In genomic region chr14:70658899-70659298, GRCh38 we compare ENCODE assay signal across 15 cellular contexts. TPM values are rescaled to one million over a fixed set of nuclear protein-coding genes. Genes with fewer than 3 reads are reported as not detected.
DNase-seq lines count a peak whose midpoint lies in the region; ATAC-seq and TF ChIP-seq lines count a peak whose summit lies in the region.
"Had no signal": no experiment of that assay in that cellular context is flagged by ENCODE, and none has a peak within 500 bp of the region (broad histone marks: within the 10 kb centered on the region; RNA-seq: fewer than 3 reads in every experiment).

No MANE protein-coding gene starts in this region.

- H3K36me3 Mint-ChIP-seq in T-cell, result peaks cover 11% of the 10 kb centered on the region

- no peak overlapping the region for H3K4me3 ChIP-seq in HL-60 (replicated peaks; ENCODE audit: insufficient read depth, low read length)
- no peak overlapping the region for H3K4me3 ChIP-seq in effector memory CD4-positive, alpha-beta T cell (ENCODE audit: insufficient read depth, low read depth, low read length, poor library complexity, severe bottlenecking)
- H3K4me3 ChIP-seq: adrenal gland, neural progenitor cell, smooth muscle cell, vagina had no signal

- peaks cover 91 to 94% (median 93%) of the 10 kb centered on the region in 3 donors for H3K4me1 Mint-ChIP-seq in T-cell

- no peaks in the 10 kb centered on the region for H3K36me3 ChIP-seq in effector memory CD4-positive, alpha-beta T cell (ENCODE audit: control insufficient read depth, insufficient read depth, low read length)
- H3K36me3 ChIP-seq: adrenal gland, neural progenitor cell, vagina had no signal

- CTCF ChIA-PET in T-cell (lab: Charles Lee), result interaction anchor here (0.8 to 1.2 kb wide), 4 partner anchors 16 to 159 kb away, joined by 3 to 4 read pairs (median 3); no protein-coding TSS in a partner anchor

- H3K9me3 ChIP-seq in effector memory CD4-positive, alpha-beta T cell (ENCODE audit: control insufficient read depth, low read length), result no peaks in the 10 kb centered on the region
- H3K9me3 ChIP-seq: adrenal gland, vagina had no signal

- no peaks in the 10 kb centered on the region for H3K27me3 Mint-ChIP-seq in T-cell

- peak overlapping the region; percentile 18 to 72 (median 56) for H3K4me3 Mint-ChIP-seq in T-cell
- H3K4me3 Mint-ChIP-seq: neural progenitor cell had no signal

- no peaks in the 10 kb centered on the region for H3K27me3 ChIP-seq in HL-60 (ENCODE audit: insufficient read depth, poor library complexity, severe bottlenecking)
- H3K27me3 ChIP-seq in effector memory CD4-positive, alpha-beta T cell (replicated peaks; ENCODE audit: control insufficient read depth, insufficient read depth, low read length, poor library complexity, severe bottlenecking), result no peaks in the 10 kb centered on the region
- H3K27me3 ChIP-seq: adrenal gland, foreskin keratinocyte, neural progenitor cell, vagina had no signal

- DNase-seq in CD1c-positive myeloid dendritic cell (ENCODE audit: extremely low spot score), result peak; percentile 52
- DNase-seq in HL-60 (ENCODE audit: low read depth in 1 of 2, low spot score in 1 of 2), result peak; percentile 38 to 73
- DNase-seq in T-cell, result peak in 13 of 34 experiments; percentile 12 to 35 (median 29)
- DNase-seq in effector memory CD4-positive, alpha-beta T cell, result no peak
- DNase-seq in mucosa of gallbladder (ENCODE audit: low spot score), result no peak
- DNase-seq in NCI-H1105 treated with DMSO at 0.1 percent for 48 hours (lab: John Stamatoyannopoulos, UW), result no peak
- no peak for DNase-seq in effector CD4-positive, alpha-beta T cell
- DNase-seq: adrenal gland, cortex of kidney, foreskin keratinocyte, NCI-H2029 had no signal

- peaks cover 66% of the 10 kb centered on the region for H3K4me1 ChIP-seq in effector memory CD4-positive, alpha-beta T cell (ENCODE audit: control insufficient read depth, insufficient read depth, low read length, poor library complexity, severe bottlenecking)

- ATAC-seq in T-cell (replicated peaks in 1 of 4), result peak in 2 of 4 experiments; percentile 14 to 25
- ATAC-seq in HG03442 (IDR thresholded peaks at IDR 0.05; ENCODE audit: unreplicated experiment), result no peak
- ATAC-seq: foreskin keratinocyte had no signal

- H3K9me3 Mint-ChIP-seq in T-cell, result peaks cover 0 to 3% (median 0%) of the 10 kb centered on the region in 3 donors
- H3K9me3 Mint-ChIP-seq: neural progenitor cell had no signal

- peak overlapping the region; percentile 88 for H3K27ac ChIP-seq in HL-60 (replicated peaks)
- peak overlapping the region; percentile 52 for H3K27ac ChIP-seq in effector memory CD4-positive, alpha-beta T cell (ENCODE audit: insufficient read depth, low read length, poor library complexity, severe bottlenecking)
- H3K27ac ChIP-seq: adrenal gland, foreskin keratinocyte, neural progenitor cell, vagina had no signal

- no peak for TF ChIP-seq CTCF in HL-60 (IDR thresholded peaks at IDR 0.05; ENCODE audit: insufficient read depth, low read length)

- POLR2A ChIA-PET in T-cell (lab: Charles Lee), result interaction anchor here (0.5 to 1.6 kb wide), 4 partner anchors 8 to 342 kb away, joined by 3 to 6 read pairs (median 4); no protein-coding TSS in a partner anchor

- peak overlapping the region; percentile 95 to 98 for H3K27ac Mint-ChIP-seq in T-cell
- H3K27ac Mint-ChIP-seq: neural progenitor cell had no signal

RNA-seq across cellular contexts. Expression of gene TTC9, which starts 17.2 kb away (rescaled TPM):
- 10 to 100 TPM; 14.4 to 23.4 (median 17.8) TPM for total RNA-seq in T-cell
- 8.1 TPM for total RNA-seq in mucosa of gallbladder

RNA-seq across cellular contexts. Expression of gene MED6, which starts 58.4 kb away (rescaled TPM):
- total RNA-seq in T-cell (10 to 100 TPM; 45.1 to 96.4 (median 53.3) TPM), mucosa of gallbladder (24.2 TPM)

Comparison
In these comparisons a context has a peak if more than half of its experiments do, and no peak if none do; other contexts are left out.
1. DNase-seq: peak in CD1c-positive myeloid dendritic cell (single experiment) and HL-60 (2 of 2); none in effector memory CD4-positive, alpha-beta T cell (0 of 3), mucosa of gallbladder (single experiment), NCI-H1105 treated with DMSO at 0.1 percent for 48 hours (single experiment) and effector CD4-positive, alpha-beta T cell (single experiment).